ENCODE assay signal across 8 cellular contexts in genomic region chr6:130099119-130099518, GRCh38.
"Had no signal": no experiment of that assay in that cellular context is flagged by ENCODE, and none has a peak within 500 bp of the region (broad histone marks: within the 10 kb centered on the region; RNA-seq: fewer than 3 reads in every experiment).

No MANE protein-coding gene starts in this region.

- DNase-seq: GDM1, GF-D8 had no signal

- FAIRE-seq: G401.6, GM12878, GM12891, GM12892, GM18507, GM19239 had no signal

- ATAC-seq: GM12878 had no signal

- H3K4me3 ChIP-seq: GM12878 had no signal
